Comparison of ENCODE assay signal across 1 cellular context in the genomic region with DNA sequence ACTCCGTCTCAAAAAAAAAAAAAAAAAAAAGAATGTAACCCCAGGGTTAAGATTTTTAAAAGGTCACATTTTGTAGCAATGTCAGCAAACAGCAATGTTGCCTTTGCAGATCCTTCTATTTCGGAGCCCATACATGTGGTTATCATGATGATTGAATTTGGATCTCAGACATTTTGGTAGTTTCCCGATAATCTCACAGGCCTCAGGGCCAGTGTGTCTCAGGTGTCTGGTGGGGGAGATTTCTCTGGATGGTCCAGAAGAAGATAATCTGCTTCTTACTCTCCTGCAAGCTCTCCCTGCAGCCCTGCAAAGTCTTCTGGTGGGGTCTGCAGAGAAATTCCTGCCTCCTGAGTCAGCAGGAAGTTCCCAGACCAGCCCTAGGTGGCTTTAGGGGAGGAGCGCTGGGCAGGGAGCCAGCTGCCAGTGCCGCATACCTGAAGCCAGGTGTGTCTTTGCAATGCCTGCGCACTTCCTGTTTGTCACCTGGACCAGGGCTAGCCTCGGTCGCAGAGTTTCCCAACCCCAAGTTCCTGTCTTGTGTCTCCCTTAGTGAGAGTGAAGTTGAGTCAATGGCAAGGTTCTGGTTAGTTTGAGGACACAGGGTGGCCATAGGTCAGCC.
A peak's percentile ranks its signal among the peaks of the same experiment; 100 is the strongest.
TF ChIP-seq lines count a peak whose summit lies in the region.

No MANE protein-coding gene starts in this region.

TF ChIP-seq in HCT116, 20 proteins besides CTCF, POLR2A, EP300 and RAD21:
- TF ChIP-seq YY1 (IDR thresholded peaks at IDR 0.05; ENCODE audit: extremely low read depth, insufficient replicate concordance, low read depth, low read length) = peak; percentile 60
- peak; percentile 56; the same call in 1 of the 2 replicates for TF ChIP-seq CBX3 (IDR thresholded peaks at IDR 0.05; ENCODE audit: low read depth)
- TF ChIP-seq EZH2 (IDR thresholded peaks at IDR 0.05) = no peak
- no peak for TF ChIP-seq EZH2phosphoT487 (IDR thresholded peaks at IDR 0.05; ENCODE audit: borderline replicate concordance)
- peak; percentile 86 for TF ChIP-seq CEBPB (IDR thresholded peaks at IDR 0.05; ENCODE audit: low read depth)
- no peak for TF ChIP-seq ZFX (IDR thresholded peaks at IDR 0.05)
- no peak for TF ChIP-seq SRF (IDR thresholded peaks at IDR 0.05; ENCODE audit: low read depth)
- TF ChIP-seq, protein P1, sequence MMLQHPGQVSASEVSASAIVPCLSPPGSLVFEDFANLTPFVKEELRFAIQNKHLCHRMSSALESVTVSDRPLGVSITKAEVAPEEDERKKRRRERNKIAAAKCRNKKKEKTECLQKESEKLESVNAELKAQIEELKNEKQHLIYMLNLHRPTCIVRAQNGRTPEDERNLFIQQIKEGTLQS (IDR thresholded peaks at IDR 0.05) = no peak
- TF ChIP-seq SP1 (IDR thresholded peaks at IDR 0.05; ENCODE audit: low read depth) = peak; percentile 89
- TF ChIP-seq, protein P2, sequence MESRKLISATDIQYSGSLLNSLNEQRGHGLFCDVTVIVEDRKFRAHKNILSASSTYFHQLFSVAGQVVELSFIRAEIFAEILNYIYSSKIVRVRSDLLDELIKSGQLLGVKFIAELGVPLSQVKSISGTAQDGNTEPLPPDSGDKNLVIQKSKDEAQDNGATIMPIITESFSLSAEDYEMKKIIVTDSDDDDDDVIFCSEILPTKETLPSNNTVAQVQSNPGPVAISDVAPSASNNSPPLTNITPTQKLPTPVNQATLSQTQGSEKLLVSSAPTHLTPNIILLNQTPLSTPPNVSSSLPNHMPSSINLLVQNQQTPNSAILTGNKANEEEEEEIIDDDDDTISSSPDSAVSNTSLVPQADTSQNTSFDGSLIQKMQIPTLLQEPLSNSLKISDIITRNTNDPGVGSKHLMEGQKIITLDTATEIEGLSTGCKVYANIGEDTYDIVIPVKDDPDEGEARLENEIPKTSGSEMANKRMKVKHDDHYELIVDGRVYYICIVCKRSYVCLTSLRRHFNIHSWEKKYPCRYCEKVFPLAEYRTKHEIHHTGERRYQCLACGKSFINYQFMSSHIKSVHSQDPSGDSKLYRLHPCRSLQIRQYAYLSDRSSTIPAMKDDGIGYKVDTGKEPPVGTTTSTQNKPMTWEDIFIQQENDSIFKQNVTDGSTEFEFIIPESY (IDR thresholded peaks at IDR 0.05; ENCODE audit: extremely low read depth, insufficient replicate concordance, low read length) = peak; percentile 49
- no peak; the same call in 1 of the 2 replicates for TF ChIP-seq ELF1 (IDR thresholded peaks at IDR 0.05; ENCODE audit: borderline replicate concordance, low read depth)
- TF ChIP-seq, protein P3, sequence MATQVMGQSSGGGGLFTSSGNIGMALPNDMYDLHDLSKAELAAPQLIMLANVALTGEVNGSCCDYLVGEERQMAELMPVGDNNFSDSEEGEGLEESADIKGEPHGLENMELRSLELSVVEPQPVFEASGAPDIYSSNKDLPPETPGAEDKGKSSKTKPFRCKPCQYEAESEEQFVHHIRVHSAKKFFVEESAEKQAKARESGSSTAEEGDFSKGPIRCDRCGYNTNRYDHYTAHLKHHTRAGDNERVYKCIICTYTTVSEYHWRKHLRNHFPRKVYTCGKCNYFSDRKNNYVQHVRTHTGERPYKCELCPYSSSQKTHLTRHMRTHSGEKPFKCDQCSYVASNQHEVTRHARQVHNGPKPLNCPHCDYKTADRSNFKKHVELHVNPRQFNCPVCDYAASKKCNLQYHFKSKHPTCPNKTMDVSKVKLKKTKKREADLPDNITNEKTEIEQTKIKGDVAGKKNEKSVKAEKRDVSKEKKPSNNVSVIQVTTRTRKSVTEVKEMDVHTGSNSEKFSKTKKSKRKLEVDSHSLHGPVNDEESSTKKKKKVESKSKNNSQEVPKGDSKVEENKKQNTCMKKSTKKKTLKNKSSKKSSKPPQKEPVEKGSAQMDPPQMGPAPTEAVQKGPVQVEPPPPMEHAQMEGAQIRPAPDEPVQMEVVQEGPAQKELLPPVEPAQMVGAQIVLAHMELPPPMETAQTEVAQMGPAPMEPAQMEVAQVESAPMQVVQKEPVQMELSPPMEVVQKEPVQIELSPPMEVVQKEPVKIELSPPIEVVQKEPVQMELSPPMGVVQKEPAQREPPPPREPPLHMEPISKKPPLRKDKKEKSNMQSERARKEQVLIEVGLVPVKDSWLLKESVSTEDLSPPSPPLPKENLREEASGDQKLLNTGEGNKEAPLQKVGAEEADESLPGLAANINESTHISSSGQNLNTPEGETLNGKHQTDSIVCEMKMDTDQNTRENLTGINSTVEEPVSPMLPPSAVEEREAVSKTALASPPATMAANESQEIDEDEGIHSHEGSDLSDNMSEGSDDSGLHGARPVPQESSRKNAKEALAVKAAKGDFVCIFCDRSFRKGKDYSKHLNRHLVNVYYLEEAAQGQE (IDR thresholded peaks at IDR 0.05; ENCODE audit: low read depth) = no peak
- peak; percentile 21 for TF ChIP-seq TCF7L2 (IDR thresholded peaks at IDR 0.05; ENCODE audit: borderline replicate concordance, extremely low read depth, insufficient read depth, insufficient read length)
- TF ChIP-seq FOSL1 (IDR thresholded peaks at IDR 0.05; ENCODE audit: low read depth) = peak; percentile 89
- no peak for TF ChIP-seq ZNF274 (IDR thresholded peaks at IDR 0.05; ENCODE audit: low read depth, low read length)
- TF ChIP-seq, protein P4, sequence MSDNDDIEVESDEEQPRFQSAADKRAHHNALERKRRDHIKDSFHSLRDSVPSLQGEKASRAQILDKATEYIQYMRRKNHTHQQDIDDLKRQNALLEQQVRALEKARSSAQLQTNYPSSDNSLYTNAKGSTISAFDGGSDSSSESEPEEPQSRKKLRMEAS (IDR thresholded peaks at IDR 0.05) = peak; percentile 83
- peak; percentile 84 for TF ChIP-seq POLR2AphosphoS5 (IDR thresholded peaks at IDR 0.05; ENCODE audit: low read depth, low read length)
- peak; percentile 81 for TF ChIP-seq JUND (IDR thresholded peaks at IDR 0.05)
- no peak for TF ChIP-seq EGR1 (IDR thresholded peaks at IDR 0.05; ENCODE audit: low read depth)
- TF ChIP-seq SIN3A (IDR thresholded peaks at IDR 0.05; ENCODE audit: low read depth) = peak; percentile 98
